ENCODE assay signal across 19 cellular contexts in genomic region chr15:81097893-81098280, GRCh38. TPM values are rescaled to one million over a fixed set of nuclear protein-coding genes. Genes with fewer than 3 reads are reported as not detected.
A peak's percentile ranks its signal among the peaks of the same experiment; 100 is the strongest.
DNase-seq lines count a peak whose midpoint lies in the region; ATAC-seq and TF ChIP-seq lines count a peak whose summit lies in the region.
"Had no signal": no experiment of that assay in that cellular context is flagged by ENCODE, and none has a peak within 500 bp of the region (broad histone marks: within the 10 kb centered on the region; RNA-seq: fewer than 3 reads in every experiment).

No MANE protein-coding gene starts in this region.

- WGBS in GM23248 (ENCODE audit: low coverage in 1 of 2, low lambda C conversion rate in 2 of 2, missing lambda C conversion rate in 2 of 2), 2 experiments, result 22 to 39% methylated on average over 5 of the region's 5 CpGs

- H3F3A ChIP-seq in GM23248 (ENCODE audit: insufficient read depth), result peaks cover 4% of the 10 kb centered on the region

- DNase-seq in GM23248, result peak; percentile 45
- DNase-seq in RPMI7951 (ENCODE audit: low read depth), result peak; percentile 66
- DNase-seq in fibroblast of mammary gland (ENCODE audit: low read depth), result peak; percentile 28
- DNase-seq in gastrocnemius medialis, result peak in 1 of 2 donors; percentile 57
- DNase-seq in omental fat pad (ENCODE audit: low spot score), result no peak
- DNase-seq in globus pallidus (ENCODE audit: low spot score), result no peak
- DNase-seq: activated naive CD8-positive, alpha-beta T cell treated with anti-CD3 and anti-CD28 coated beads for 36 hours; hippocampal formation; Kasumi-1; NCI-H1417 treated with DMSO at 0.1 percent for 48 hours; SHP77 treated with DMSO at 0.1 percent for 48 hours; small intestine; T-helper 17 cell; testis had no signal

- no peak overlapping the region for H2AFZ ChIP-seq in GM23248

- in situ Hi-C loops in GM23248 (cut with MboI) (no loop called here), gastrocnemius medialis (cut with MboI; ENCODE audit: low sequenced_read_pairs in 4 of 4) (no loop called here)

- no peak for TF ChIP-seq POLR2A in gastrocnemius medialis (IDR thresholded peaks at IDR 0.05)

- no peaks in the 10 kb centered on the region for H3K79me2 ChIP-seq in GM23248 (ENCODE audit: insufficient read depth)

- H3K9me3 ChIP-seq in GM23248 (ENCODE audit: low read depth) (no peaks in the 10 kb centered on the region), gastrocnemius medialis (no peaks in the 10 kb centered on the region)
- H3K9me3 ChIP-seq: breast epithelium, testis had no signal

- H3K4me1 ChIP-seq in GM23248 (ENCODE audit: insufficient read depth), result peaks cover 3% of the 10 kb centered on the region; the same call in 1 of the 2 replicates
- H3K4me1 ChIP-seq in gastrocnemius medialis, result peaks cover 3 to 11% of the 10 kb centered on the region in 2 donors
- H3K4me1 ChIP-seq: breast epithelium had no signal

- no peaks in the 10 kb centered on the region for H3K27me3 ChIP-seq in GM23248 (replicated peaks; ENCODE audit: insufficient read depth)
- H3K27me3 ChIP-seq in gastrocnemius medialis, result no peaks in the 10 kb centered on the region
- H3K27me3 ChIP-seq: breast epithelium, testis had no signal

- H3K4me3 ChIP-seq in GM23248 (no peak overlapping the region), fibroblast of mammary gland (ENCODE audit: control insufficient read depth, low read depth, low read length) (no peak overlapping the region), gastrocnemius medialis (no peak overlapping the region)
- H3K4me3 ChIP-seq: breast epithelium, testis had no signal

- no peak overlapping the region for H3K27ac ChIP-seq in GM23248
- H3K27ac ChIP-seq in gastrocnemius medialis, result peak overlapping the region in 1 of 4 donors; percentile 20
- H3K27ac ChIP-seq: breast epithelium, testis had no signal

- H4K20me1 ChIP-seq in GM23248 (ENCODE audit: insufficient read depth), result no peaks in the 10 kb centered on the region

- intact Hi-C loops in gastrocnemius medialis (cut with DNase I; ENCODE audit: low total_unique reads), result no loop called here

- no peak for TF ChIP-seq CTCF in fibroblast of mammary gland (conservative IDR thresholded peaks at IDR 0.05; ENCODE audit: control insufficient read depth, insufficient read depth, low read depth, low read length)
- TF ChIP-seq CTCF in gastrocnemius medialis (IDR thresholded peaks at IDR 0.05 in 4 of 5, conservative IDR thresholded peaks at IDR 0.05 in 1 of 5), result no peak
- no peak for TF ChIP-seq CTCF in omental fat pad (IDR thresholded peaks at IDR 0.05)

- no peak overlapping the region for H3K9ac ChIP-seq in GM23248

- ATAC-seq in gastrocnemius medialis, result peak; percentile 60 to 80
- no peak for ATAC-seq in HG02840 (IDR thresholded peaks at IDR 0.05; ENCODE audit: low FRiP score, unreplicated experiment)
- no peak for ATAC-seq in omental fat pad (ENCODE audit: low FRiP score)
- ATAC-seq: esophagus mucosa, T-helper 17 cell, WTC11 had no signal

- H3K4me2 ChIP-seq in GM23248 (ENCODE audit: unreplicated experiment), result no peak overlapping the region

- H3K9me2 ChIP-seq in GM23248 (ENCODE audit: insufficient read depth), result no peaks in the 10 kb centered on the region

- H3K36me3 ChIP-seq in GM23248 (ENCODE audit: low read depth), result no peaks in the 10 kb centered on the region
- no peaks in the 10 kb centered on the region for H3K36me3 ChIP-seq in gastrocnemius medialis
- H3K36me3 ChIP-seq: breast epithelium had no signal

RNA-seq across cellular contexts. Expression of gene CFAP161, which starts 36.2 kb away (rescaled TPM):
- not detected in 2 replicates for total RNA-seq in GM23248 (2014; rRNA removed; shearing (Covaris generic))
- not detected in 2 replicates for polyA plus RNA-seq in GM23248 (2016; fragmentation: Nextera tagmentation; extraction: Ambion mirVana)
- 0.36 and 0.59 TPM in 2 replicates for total RNA-seq in RPMI7951 (2014; rRNA removed; shearing (Covaris generic))
- total RNA-seq in gastrocnemius medialis (not detected), omental fat pad (1 to 10 TPM in 1 of 4 donors, under 1 TPM in 1, not detected in 2; 0.48 to 1.1 TPM)
- total RNA-seq: activated naive CD8-positive, alpha-beta T cell treated with anti-CD3 and anti-CD28 coated beads for 36 hours; WTC11 had no signal
- polyA plus RNA-seq: BJ had no signal

Comparison
In these comparisons a context has a peak if more than half of its experiments do, and no peak if none do; other contexts are left out.
1. DNase-seq: peak in GM23248 (single experiment), RPMI7951 (single experiment) and fibroblast of mammary gland (single experiment); none in omental fat pad (single experiment) and globus pallidus (single experiment).
2. ATAC-seq: peak in gastrocnemius medialis (2 of 2); none in HG02840 (single experiment) and omental fat pad (single experiment).